ENCODE assay signal across 25 cellular contexts in the genomic region with DNA sequence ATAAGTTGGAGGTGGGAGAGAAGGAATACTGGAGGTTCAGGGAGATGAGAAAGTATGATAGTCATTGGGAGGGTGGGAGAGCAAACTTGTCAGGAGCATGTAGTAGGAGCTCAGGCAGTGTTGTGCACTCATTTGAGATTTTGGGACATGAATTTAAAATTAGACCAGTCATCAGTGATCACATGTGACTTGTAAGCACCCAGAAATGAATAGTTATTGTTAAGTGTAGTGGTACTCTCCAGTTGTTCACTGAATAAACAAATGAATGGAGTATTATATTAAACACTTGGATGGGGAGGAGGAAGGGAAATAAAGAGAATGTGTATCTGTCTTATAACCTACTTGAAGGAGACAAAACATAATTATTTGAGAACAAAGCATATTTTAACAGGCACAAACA. TPM values are rescaled to one million over a fixed set of nuclear protein-coding genes. Genes with fewer than 3 reads are reported as not detected.
"Had no signal": no experiment of that assay in that cellular context is flagged by ENCODE, and none has a peak within 500 bp of the region (broad histone marks: within the 10 kb centered on the region; RNA-seq: fewer than 3 reads in every experiment).

No MANE protein-coding gene starts in this region.

- H3K27ac ChIP-seq: adrenal gland, ascending aorta, dorsolateral prefrontal cortex, psoas muscle, right atrium auricular region, spleen, tibial artery had no signal

- H3K4me3 ChIP-seq: adrenal gland, ascending aorta, dorsolateral prefrontal cortex, psoas muscle, right atrium auricular region, spleen, tibial artery had no signal

- H3K27me3 Mint-ChIP-seq: activated CD8-positive, alpha-beta T cell treated with anti-CD3 and anti-CD28 coated beads for 36 hours; activated naive CD8-positive, alpha-beta T cell had no signal

- ATAC-seq: activated CD8-positive, alpha-beta memory T cell treated with anti-CD3 and anti-CD28 coated beads, Interleukin-2, amount 10 ng/mL, durations not matched to agents 7 days and 5 days; activated CD8-positive, alpha-beta T cell treated with anti-CD3 and anti-CD28 coated beads for 36 hours; effector memory CD8-positive, alpha-beta T cell; esophagus mucosa; left ventricle myocardium superior; psoas muscle had no signal

- H3K4me3 Mint-ChIP-seq: activated CD8-positive, alpha-beta memory T cell treated with anti-CD3 and anti-CD28 coated beads, Interleukin-2, amount 10 ng/mL, durations not matched to agents 7 days and 5 days; activated naive CD8-positive, alpha-beta T cell; effector memory CD8-positive, alpha-beta T cell had no signal

- H3K9me3 ChIP-seq: adrenal gland, ascending aorta, psoas muscle, right atrium auricular region, spleen, tibial artery had no signal

- H3K27ac Mint-ChIP-seq: activated CD8-positive, alpha-beta memory T cell treated with anti-CD3 and anti-CD28 coated beads, Interleukin-2, amount 10 ng/mL, durations not matched to agents 7 days and 5 days; activated CD8-positive, alpha-beta T cell treated with anti-CD3 and anti-CD28 coated beads for 36 hours had no signal

- H3K9me3 Mint-ChIP-seq: activated CD8-positive, alpha-beta T cell treated with anti-CD3 and anti-CD28 coated beads for 36 hours; effector memory CD8-positive, alpha-beta T cell had no signal

- DNase-seq: activated CD4-positive, alpha-beta T cell treated with anti-CD3 and anti-CD28 coated beads for 48 hours; activated CD8-positive, alpha-beta memory T cell treated with anti-CD3 and anti-CD28 coated beads, Interleukin-2, amount 10 ng/mL, durations not matched to agents 7 days and 5 days; activated CD8-positive, alpha-beta T cell treated with anti-CD3 and anti-CD28 coated beads for 36 hours; activated gamma-delta T cell treated with Interleukin-2 at 50 U/mL for 16 hours; activated T-cell treated with anti-CD3 and anti-CD28 coated beads for 4 hours; adrenal gland; central memory CD4-positive, alpha-beta T cell; dorsolateral prefrontal cortex; effector memory CD8-positive, alpha-beta T cell; hippocampal formation; left ventricle myocardium superior; mammary epithelial cell; midbrain; psoas muscle; spleen; stimulated activated CD4-positive, alpha-beta T cell treated with anti-CD3 and anti-CD28 coated beads, Interleukin-4, amount 100 ng/mL, for 24 hours; stimulated activated naive CD4-positive, alpha-beta T cell treated with Interleukin-2 at 50 U/mL for 16 hours; substantia nigra; tibial artery had no signal

- H3K27me3 ChIP-seq: adrenal gland, ascending aorta, dorsolateral prefrontal cortex, right atrium auricular region, spleen, tibial artery had no signal

- H3K36me3 Mint-ChIP-seq: activated naive CD8-positive, alpha-beta T cell had no signal

RNA-seq across cellular contexts. Expression of a gene that starts 13.4 kb away (rescaled TPM):
- total RNA-seq: ascending aorta had no signal

RNA-seq across cellular contexts. Expression of a gene that starts 32.3 kb away (rescaled TPM):
- total RNA-seq: activated CD8-positive, alpha-beta memory T cell treated with anti-CD3 and anti-CD28 coated beads, Interleukin-2, amount 10 ng/mL, durations not matched to agents 7 days and 5 days; ascending aorta; endothelial cell of umbilical vein; esophagus mucosa; spleen; T-helper 1 cell treated with Interleukin-12 subunit alpha and Interleukin-12 subunit beta and Interleukin-4 antibody, amounts not matched to agents 30 ng/mL and 1 ng/mL, for 36 hours had no signal
- polyA plus RNA-seq: endothelial cell of umbilical vein, mammary epithelial cell had no signal
